ENCODE assay signal across 31 cellular contexts in genomic region chr10:123433539-123433938, GRCh38.
"Had no signal": no experiment of that assay in that cellular context is flagged by ENCODE, and none has a peak within 500 bp of the region (broad histone marks: within the 10 kb centered on the region; RNA-seq: fewer than 3 reads in every experiment).

No MANE protein-coding gene starts in this region.

- H3K27me3 Mint-ChIP-seq: activated CD4-positive, alpha-beta T cell treated with anti-CD3 and anti-CD28 coated beads, Interleukin-2, amount 10 ng/mL, durations not matched to agents 7 days and 5 days had no signal

- DNase-seq: activated CD4-positive, alpha-beta memory T cell treated with anti-CD3 and anti-CD28 coated beads, Interleukin-2, amount 10 ng/mL, durations not matched to agents 7 days and 5 days; activated CD4-positive, alpha-beta T cell treated with anti-CD3 and anti-CD28 coated beads for 1 hour; activated CD4-positive, alpha-beta T cell treated with anti-CD3 and anti-CD28 coated beads for 4 hours; activated CD4-positive, alpha-beta T cell treated with anti-CD3 and anti-CD28 coated beads, Interleukin-2, amount 10 ng/mL, durations not matched to agents 7 days and 5 days; activated CD4-positive, alpha-beta T cell treated with anti-CD3 and anti-CD28 coated beads, Interleukin-2, amount 50 U/mL, for 4 hours; activated CD8-positive, alpha-beta memory T cell treated with anti-CD3 and anti-CD28 coated beads, Interleukin-2, amount 50 U/mL, for 48 hours; activated gamma-delta T cell; activated naive CD4-positive, alpha-beta T cell treated with anti-CD3 and anti-CD28 coated beads, Interleukin-2, amount 50 U/mL, for 16 hours; activated naive CD4-positive, alpha-beta T cell treated with Interleukin-2 at 50 U/mL for 16 hours; activated T-cell treated with anti-CD3 and anti-CD28 coated beads for 4 hours; activated T-cell treated with anti-CD3 and anti-CD28 coated beads, Interleukin-2, amount 50 U/mL, for 24 hours; activated T-cell treated with anti-CD3 and anti-CD28 coated beads, Interleukin-2, amount 50 U/mL, for 72 hours; amniotic stem cell; anterior cingulate cortex; brain microvascular endothelial cell; cortex of kidney; dermis blood vessel endothelial cell; effector CD4-positive, alpha-beta T cell; effector memory CD8-positive, alpha-beta T cell; erythroblast; foreskin keratinocyte; gastrocnemius medialis; T-helper 1 cell; T-helper 17 cell had no signal

- ATAC-seq: activated T-cell treated with anti-CD3 and anti-CD28 coated beads, Interleukin-2, amount 50 U/mL, for 72 hours; effector memory CD8-positive, alpha-beta T cell; foreskin keratinocyte; gastrocnemius medialis; T-helper 17 cell; WTC11 had no signal

- H3K9me3 ChIP-seq: esophagus muscularis mucosa, gastrocnemius medialis had no signal

- H3K9me3 Mint-ChIP-seq: activated CD4-positive, alpha-beta memory T cell treated with anti-CD3 and anti-CD28 coated beads, Interleukin-2, amount 10 ng/mL, durations not matched to agents 7 days and 5 days; activated CD4-positive, alpha-beta T cell treated with anti-CD3 and anti-CD28 coated beads, Interleukin-2, amount 10 ng/mL, durations not matched to agents 7 days and 5 days; activated T-cell treated with anti-CD3 and anti-CD28 coated beads, Interleukin-2, amount 50 U/mL, for 24 hours; activated T-cell treated with anti-CD3 and anti-CD28 coated beads, Interleukin-2, amount 50 U/mL, for 72 hours; effector memory CD8-positive, alpha-beta T cell; T-helper 2 cell treated with Interferon-gamma antibody and Interleukin-4, amounts not matched to agents 5 μg/mL and 100 μg/mL, for 36 hours; WTC11 had no signal

- H3K4me1 Mint-ChIP-seq: activated CD4-positive, alpha-beta memory T cell treated with anti-CD3 and anti-CD28 coated beads, Interleukin-2, amount 10 ng/mL, durations not matched to agents 7 days and 5 days; activated CD4-positive, alpha-beta T cell treated with anti-CD3 and anti-CD28 coated beads, Interleukin-2, amount 10 ng/mL, durations not matched to agents 7 days and 5 days; T-helper 17 cell had no signal

- H3K27ac Mint-ChIP-seq: activated CD4-positive, alpha-beta memory T cell treated with anti-CD3 and anti-CD28 coated beads, Interleukin-2, amount 10 ng/mL, durations not matched to agents 7 days and 5 days; activated CD4-positive, alpha-beta T cell treated with anti-CD3 and anti-CD28 coated beads, Interleukin-2, amount 10 ng/mL, durations not matched to agents 7 days and 5 days; activated naive CD8-positive, alpha-beta T cell; activated T-cell treated with anti-CD3 and anti-CD28 coated beads, Interleukin-2, amount 50 U/mL, for 24 hours; activated T-cell treated with anti-CD3 and anti-CD28 coated beads, Interleukin-2, amount 50 U/mL, for 72 hours; effector memory CD8-positive, alpha-beta T cell; T-helper 17 cell; T-helper 2 cell treated with Interferon-gamma antibody and Interleukin-4, amounts not matched to agents 5 μg/mL and 100 μg/mL, for 36 hours; WTC11 had no signal

- H3K27me3 ChIP-seq: brain microvascular endothelial cell had no signal

- H3K27ac ChIP-seq: brain microvascular endothelial cell, esophagus muscularis mucosa, foreskin keratinocyte, gastrocnemius medialis, VCaP had no signal

- H3K4me1 ChIP-seq: esophagus muscularis mucosa, foreskin keratinocyte, gastrocnemius medialis had no signal

- H3K4me3 Mint-ChIP-seq: activated CD4-positive, alpha-beta memory T cell treated with anti-CD3 and anti-CD28 coated beads, Interleukin-2, amount 10 ng/mL, durations not matched to agents 7 days and 5 days; activated CD4-positive, alpha-beta T cell treated with anti-CD3 and anti-CD28 coated beads, Interleukin-2, amount 10 ng/mL, durations not matched to agents 7 days and 5 days; activated naive CD8-positive, alpha-beta T cell; activated T-cell treated with anti-CD3 and anti-CD28 coated beads, Interleukin-2, amount 50 U/mL, for 24 hours; activated T-cell treated with anti-CD3 and anti-CD28 coated beads, Interleukin-2, amount 50 U/mL, for 72 hours; effector memory CD8-positive, alpha-beta T cell; T-helper 17 cell; T-helper 2 cell treated with Interferon-gamma antibody and Interleukin-4, amounts not matched to agents 5 μg/mL and 100 μg/mL, for 36 hours; WTC11 had no signal

- H3K4me3 ChIP-seq: esophagus muscularis mucosa, gastrocnemius medialis had no signal

- H3K36me3 ChIP-seq: brain microvascular endothelial cell, esophagus muscularis mucosa, gastrocnemius medialis had no signal

- H3K36me3 Mint-ChIP-seq: activated naive CD8-positive, alpha-beta T cell; WTC11 had no signal

- FAIRE-seq: astrocyte, colon had no signal
